In the genomic region with DNA sequence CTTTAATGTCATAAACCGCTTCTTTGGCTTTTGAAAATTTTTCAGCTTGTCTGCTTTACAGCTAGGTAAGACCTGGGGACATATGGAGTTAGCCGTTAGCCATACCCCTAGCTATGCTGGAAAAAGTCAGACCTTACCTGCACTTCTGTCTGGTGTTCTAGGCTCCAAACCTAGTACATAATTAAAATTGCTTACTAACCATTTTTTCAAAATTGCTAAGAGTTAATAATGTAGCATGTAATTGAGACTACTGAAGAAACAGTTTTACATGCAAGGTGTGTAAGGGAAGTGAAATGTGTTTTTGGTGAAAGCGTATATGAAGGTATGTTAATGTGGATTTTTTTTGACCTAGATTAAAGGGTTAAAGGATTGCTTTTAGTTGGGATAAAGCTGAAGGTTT, we compare ENCODE assay signal across 27 cellular contexts.
"Had no signal": no experiment of that assay in that cellular context is flagged by ENCODE, and none has a peak within 500 bp of the region (broad histone marks: within the 10 kb centered on the region; RNA-seq: fewer than 3 reads in every experiment).

No MANE protein-coding gene starts in this region.

- FAIRE-seq: urothelium cell line had no signal

- ATAC-seq: stimulated activated effector memory CD8-positive, alpha-beta T cell treated with anti-CD3 and anti-CD28 coated beads, Interleukin-12 subunit alpha, Interleukin-12 subunit beta, amount 100 ng/mL, for 72 hours; stimulated activated memory B cell treated with anti-CD40 and anti-IgM and Interleukin-4, amounts not matched to agents 10 μg/mL and 1 μg/mL and 100 μg/mL, for 72 hours; stimulated activated naive B cell treated with anti-CD40 and anti-IgM and Interleukin-4, amounts not matched to agents 10 μg/mL and 1 μg/mL and 100 μg/mL, for 72 hours; stimulated activated naive CD8-positive, alpha-beta T cell treated with anti-CD3 and anti-CD28 coated beads, Interleukin-15, amount 100 ng/mL, for 72 hours; stimulated activated naive CD8-positive, alpha-beta T cell treated with anti-CD3 and anti-CD28 coated beads, Interleukin-15, Interleukin-2, amounts not matched to agents 100 U/mL and 50 U/mL, for 24 hours; upper lobe of right lung had no signal

- H3K27me3 ChIP-seq: stomach, suprapubic skin, testis, thyroid gland, tibial artery, tibial nerve, transverse colon, upper lobe of left lung, upper lobe of right lung, uterus, vagina had no signal

- DNase-seq: stimulated activated CD4-positive, alpha-beta T cell treated with anti-CD3 and anti-CD28 coated beads, Interleukin-2, amount 100 ng/mL, for 48 hours; stimulated activated CD4-positive, alpha-beta T cell treated with anti-CD3 and anti-CD28 coated beads, Interleukin-4, amount 100 ng/mL, for 1 hour; stimulated activated CD4-positive, alpha-beta T cell treated with anti-CD3 and anti-CD28 coated beads, Interleukin-4, amount 100 ng/mL, for 24 hours; stimulated activated CD4-positive, alpha-beta T cell treated with anti-CD3 and anti-CD28 coated beads, Interleukin-4, amount 100 ng/mL, for 4 hours; stimulated activated CD8-positive, alpha-beta memory T cell treated with anti-CD3 and anti-CD28 coated beads, Interleukin-4, amount 100 ng/mL, for 48 hours; stimulated activated naive B cell treated with anti-CD40 and anti-IgM and Interleukin-4, amounts not matched to agents 10 μg/mL and 1 μg/mL and 100 μg/mL, for 72 hours; stimulated activated naive CD4-positive, alpha-beta T cell; stimulated activated naive CD4-positive, alpha-beta T cell treated with Interleukin-2 at 50 U/mL for 16 hours; stimulated activated naive CD8-positive, alpha-beta T cell treated with anti-CD3 and anti-CD28 coated beads, Interleukin-15, amount 100 ng/mL, for 72 hours; stimulated activated naive CD8-positive, alpha-beta T cell treated with anti-CD3 and anti-CD28 coated beads, Interleukin-15, Interleukin-2, amounts not matched to agents 100 U/mL and 50 U/mL, for 24 hours; stomach; substantia nigra; testis; thyroid gland; tibial artery; transverse colon; trophoblast cell; upper lobe of left lung; upper lobe of right lung; uterus had no signal

- H3K27ac ChIP-seq: stomach, suprapubic skin, testis, thoracic aorta, thyroid gland, tibial artery, tibial nerve, transverse colon, upper lobe of left lung, upper lobe of right lung, uterus, vagina had no signal

- H3K36me3 ChIP-seq: stomach, suprapubic skin, thoracic aorta, thyroid gland, tibial artery, tibial nerve, transverse colon, upper lobe of left lung, upper lobe of right lung, uterus, vagina had no signal

- H3K4me3 ChIP-seq: stomach, suprapubic skin, testis, thoracic aorta, thyroid gland, tibial artery, tibial nerve, transverse colon, upper lobe of left lung, upper lobe of right lung, uterus, vagina had no signal

- H3K4me1 ChIP-seq: stomach, suprapubic skin, testis, thyroid gland, tibial artery, tibial nerve, transverse colon, upper lobe of left lung, upper lobe of right lung, uterus, vagina had no signal

- H3K9me3 ChIP-seq: stomach, suprapubic skin, testis, thoracic aorta, thyroid gland, tibial artery, tibial nerve, transverse colon, upper lobe of left lung, upper lobe of right lung, uterus, vagina had no signal
